Comparison of ENCODE assay signal across 8 cellular contexts in the genomic region with DNA sequence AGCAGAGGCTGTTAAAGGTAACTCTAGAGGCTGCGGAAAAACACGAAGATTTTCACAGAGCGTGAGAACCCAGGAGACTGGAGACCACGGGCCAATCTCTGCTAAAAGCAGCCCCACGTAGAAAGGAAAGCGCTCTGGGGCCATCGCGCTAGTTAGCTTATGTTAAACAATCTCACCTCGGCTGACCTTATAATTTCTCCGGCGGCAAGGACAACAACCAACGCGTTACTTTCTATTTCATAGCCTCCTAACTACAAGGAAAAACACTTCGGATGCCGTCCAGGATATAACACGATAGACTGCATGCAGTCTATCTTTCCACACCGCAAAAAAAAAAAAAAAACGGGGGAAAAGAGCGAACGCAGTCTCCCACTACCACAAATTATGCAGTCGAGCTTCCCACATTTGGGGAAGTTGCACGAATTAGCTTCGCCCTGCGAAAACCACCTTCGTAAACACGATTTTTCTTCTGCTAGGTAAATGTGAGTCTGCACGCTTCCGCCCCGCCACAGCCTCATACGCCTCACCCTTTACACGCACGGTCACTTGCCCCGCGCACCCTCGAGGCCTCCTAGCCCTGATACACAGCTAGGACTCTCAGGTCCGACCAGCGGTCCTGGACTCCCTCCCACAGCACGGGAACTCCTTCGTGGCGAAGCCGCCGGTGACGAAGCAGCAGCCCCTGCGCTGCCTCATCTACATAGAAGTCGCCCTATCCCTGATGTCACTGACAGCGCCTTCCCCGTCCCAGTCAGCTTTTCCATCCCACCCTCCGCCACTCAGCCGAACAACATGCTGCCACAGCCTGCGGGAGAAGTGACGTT.
DNase-seq lines count a peak whose midpoint lies in the region; ATAC-seq and TF ChIP-seq lines count a peak whose summit lies in the region.

No MANE protein-coding gene starts in this region.

- POLR2A ChIA-PET in naive thymus-derived CD4-positive, alpha-beta T cell (lab: Charles Lee): interaction anchor here (0.6 to 1.6 kb wide), 8 partner anchors 9 to 157 kb away, joined by 3 to 7 read pairs (median 3); a partner anchor contains a TSS

- H3K4me3 ChIP-seq in AG09309 (ENCODE audit: control insufficient read depth, low read depth, low read length): peak overlapping the region; percentile 59
- H3K4me3 ChIP-seq in naive thymus-derived CD4-positive, alpha-beta T cell (ENCODE audit: low read length): peak overlapping the region; percentile 76

- H3K36me3 Mint-ChIP-seq in naive thymus-derived CD4-positive, alpha-beta T cell: peaks cover 0 to 9% (median 4%) of the 10 kb centered on the region in 5 donors

- DNase-seq in AG09309 (ENCODE audit: low read depth): peak; percentile 32
- peak; percentile 30 to 44 for DNase-seq in NOMO-1 (lab: John Stamatoyannopoulos, UW; ENCODE audit: unreplicated experiment in 2 of 2)
- peak; percentile 81 for DNase-seq in activated T-cell treated with anti-CD3 and anti-CD28 coated beads for 48 hours (ENCODE audit: low read depth)
- DNase-seq in fibroblast of gingiva (ENCODE audit: low read depth): peak; percentile 78
- peak; percentile 18 to 83 (median 59) for DNase-seq in naive thymus-derived CD4-positive, alpha-beta T cell
- DNase-seq in stimulated activated CD8-positive, alpha-beta memory T cell treated with anti-CD3 and anti-CD28 coated beads, Interleukin-7, amount 100 ng/mL, for 48 hours (ENCODE audit: extremely low read depth in 1 of 2, low read depth in 1 of 2): peak; percentile 63 to 85

- H3K4me3 Mint-ChIP-seq in naive thymus-derived CD4-positive, alpha-beta T cell: peak overlapping the region; percentile 81 to 99 (median 96)

- peaks cover 0 to 12% of the 10 kb centered on the region in 2 donors for H3K27me3 ChIP-seq in naive thymus-derived CD4-positive, alpha-beta T cell (ENCODE audit: control insufficient read depth in 2 of 2, insufficient read depth in 2 of 2, low read length in 2 of 2)

- intact Hi-C loops in naive thymus-derived CD4-positive, alpha-beta T cell (cut with micrococcal nuclease): loop anchor here (1.0 to 10.0 kb wide), 6 partner anchors 12 to 1230 kb away; a partner anchor contains a TSS

- peaks cover 14 to 51% (median 37%) of the 10 kb centered on the region in 7 donors for H3K4me1 Mint-ChIP-seq in naive thymus-derived CD4-positive, alpha-beta T cell

- CTCF ChIA-PET in naive thymus-derived CD4-positive, alpha-beta T cell (lab: Charles Lee): interaction anchor here (0.6 kb wide), 1 partner anchor 424 kb away, joined by 3 read pairs; no protein-coding TSS in a partner anchor

- no peaks in the 10 kb centered on the region for H3K9me3 ChIP-seq in naive thymus-derived CD4-positive, alpha-beta T cell (ENCODE audit: control insufficient read depth in 2 of 3, low read length in 3 of 3)

- peak overlapping the region; percentile 9 to 100 (median 98) for H3K27ac Mint-ChIP-seq in naive thymus-derived CD4-positive, alpha-beta T cell

- ATAC-seq in GM19035 (IDR thresholded peaks at IDR 0.05; ENCODE audit: unreplicated experiment) (peak; percentile 76), HG03378 (IDR thresholded peaks at IDR 0.05; ENCODE audit: unreplicated experiment) (peak; percentile 76)
- ATAC-seq in naive thymus-derived CD4-positive, alpha-beta T cell: peak; percentile 80

- H3K36me3 ChIP-seq in naive thymus-derived CD4-positive, alpha-beta T cell (ENCODE audit: control insufficient read depth in 2 of 3, insufficient read depth in 3 of 3, low read length in 3 of 3): no peaks in the 10 kb centered on the region

- peaks cover 53 to 90% (median 80%) of the 10 kb centered on the region in 5 donors for H3K27me3 Mint-ChIP-seq in naive thymus-derived CD4-positive, alpha-beta T cell

- TF ChIP-seq CTCF in AG09309 (IDR thresholded peaks at IDR 0.05; ENCODE audit: control insufficient read depth, insufficient read depth, low read depth, low read length, missing control alignments): no peak

- H3K4me1 ChIP-seq in naive thymus-derived CD4-positive, alpha-beta T cell (ENCODE audit: control insufficient read depth in 2 of 2, insufficient read depth in 2 of 2, low read length in 2 of 2): peaks cover 3 to 20% of the 10 kb centered on the region in 2 donors

- H3K9me3 Mint-ChIP-seq in naive thymus-derived CD4-positive, alpha-beta T cell: peaks cover 0 to 32% (median 7%) of the 10 kb centered on the region in 11 donors

- H3K27ac ChIP-seq in naive thymus-derived CD4-positive, alpha-beta T cell (ENCODE audit: low read depth, low read length): peak overlapping the region; percentile 73

Comparison
In these comparisons a context has a peak if more than half of its experiments do, and no peak if none do; other contexts are left out.
1. Peak in every context shown above with its lines: DNase-seq, ATAC-seq, H3K4me3 ChIP-seq and H3K27ac ChIP-seq.